ENCODE assay signal across 23 cellular contexts in genomic region chr21:42650033-42650370, GRCh38. TPM values are rescaled to one million over a fixed set of nuclear protein-coding genes. Genes with fewer than 3 reads are reported as not detected.
DNase-seq lines count a peak whose midpoint lies in the region; ATAC-seq and TF ChIP-seq lines count a peak whose summit lies in the region.
"Had no signal": no experiment of that assay in that cellular context is flagged by ENCODE, and none has a peak within 500 bp of the region (broad histone marks: within the 10 kb centered on the region; RNA-seq: fewer than 3 reads in every experiment).

No MANE protein-coding gene starts in this region.

- peaks cover 30% of the 10 kb centered on the region for H3K9me3 Mint-ChIP-seq in glutamatergic neuron (ENCODE audit: unreplicated experiment)
- H3K9me3 Mint-ChIP-seq: CD4-positive, CD25-positive, alpha-beta regulatory T cell; GM23338 had no signal

- H3K4me2 ChIP-seq in osteoblast (ENCODE audit: insufficient read depth, low read length), result no peak overlapping the region
- H3K4me2 ChIP-seq: BLaER1, GM23338 had no signal

- H2AFZ ChIP-seq in osteoblast (ENCODE audit: low read length), result no peak overlapping the region
- H2AFZ ChIP-seq: GM23338 had no signal

- H4K20me1 ChIP-seq in osteoblast (ENCODE audit: insufficient read depth, low read length), result no peaks in the 10 kb centered on the region

- DNase-seq in left ventricle myocardium inferior, result peak; percentile 12
- DNase-seq in cardiac septum (ENCODE audit: low spot score), result no peak
- DNase-seq in glutamatergic neuron, result peak; percentile 10
- DNase-seq in osteoblast (ENCODE audit: insufficient read length, low spot score, missing footprints), result peak; percentile 6
- DNase-seq in aorta, result peak; percentile 30 to 35
- no peak for DNase-seq in kidney tubule cell (ENCODE audit: low spot score)
- DNase-seq: CD4-positive, CD25-positive, alpha-beta regulatory T cell; DMS153; HCEC 1CT; KBM-7; MV-4-11; NCI-H1105; NCI-H146; NCI-H1930; NCI-H2107; NCI-H446; NCI-H524 treated with DMSO at 0.1 percent for 48 hours; NCI-H774 had no signal

- H3K4me1 ChIP-seq in left ventricle myocardium inferior (peaks cover 25% of the 10 kb centered on the region), osteoblast (ENCODE audit: insufficient read depth, low read length) (no peaks in the 10 kb centered on the region), aorta (ENCODE audit: control insufficient read depth in 1 of 2, insufficient read depth in 2 of 2, low read length in 2 of 2) (no peaks in the 10 kb centered on the region)

- no peak overlapping the region for H3K4me3 ChIP-seq in left ventricle myocardium inferior
- no peak overlapping the region for H3K4me3 ChIP-seq in osteoblast (ENCODE audit: insufficient read depth, low read length)
- H3K4me3 ChIP-seq in aorta (ENCODE audit: low read length in 2 of 2), result no peak overlapping the region
- H3K4me3 ChIP-seq: BLaER1, GM23338 had no signal

- no peak for ATAC-seq in aorta (ENCODE audit: low FRiP score)
- no peak for ATAC-seq in GM21381 (IDR thresholded peaks at IDR 0.05; ENCODE audit: unreplicated experiment)
- ATAC-seq: GM23338 had no signal

- H3K36me3 Mint-ChIP-seq in glutamatergic neuron (ENCODE audit: unreplicated experiment), result no peaks in the 10 kb centered on the region

- H3K4me3 Mint-ChIP-seq in glutamatergic neuron (ENCODE audit: unreplicated experiment), result no peak overlapping the region
- H3K4me3 Mint-ChIP-seq: CD4-positive, CD25-positive, alpha-beta regulatory T cell; GM23338 had no signal

- H3K27me3 Mint-ChIP-seq in glutamatergic neuron (ENCODE audit: unreplicated experiment), result peaks cover 30% of the 10 kb centered on the region

- H3K36me3 ChIP-seq in left ventricle myocardium inferior (no peaks in the 10 kb centered on the region), osteoblast (ENCODE audit: insufficient read depth, low read length) (no peaks in the 10 kb centered on the region), aorta (ENCODE audit: control insufficient read depth in 1 of 2, insufficient read depth in 2 of 2, low read length in 1 of 2) (no peaks in the 10 kb centered on the region)
- H3K36me3 ChIP-seq: BLaER1 had no signal

- H3K27ac ChIP-seq in left ventricle myocardium inferior (replicated peaks), result no peak overlapping the region
- H3K27ac ChIP-seq in osteoblast (ENCODE audit: low read depth, low read length), result no peak overlapping the region
- no peak overlapping the region for H3K27ac ChIP-seq in aorta (ENCODE audit: low read depth in 1 of 2, low read length in 2 of 2)
- H3K27ac ChIP-seq: BLaER1 had no signal

- intact Hi-C loops in left ventricle myocardium inferior (cut with micrococcal nuclease) (no loop called here), cardiac septum (cut with DNase I) (loop anchor here (5.0 to 10.0 kb wide), 2 partner anchors 75 to 167 kb away; no protein-coding TSS in a partner anchor), aorta (cut with DNase I) (no loop called here)

- no peaks in the 10 kb centered on the region for H3K79me2 ChIP-seq in osteoblast (ENCODE audit: insufficient read depth, low read length)

- H3K9me3 ChIP-seq in left ventricle myocardium inferior (replicated peaks) (no peaks in the 10 kb centered on the region), osteoblast (ENCODE audit: low read depth, low read length) (no peaks in the 10 kb centered on the region), aorta (ENCODE audit: control insufficient read depth, low read length) (no peaks in the 10 kb centered on the region)
- H3K9me3 ChIP-seq: BLaER1 had no signal

- 30% methylated on average over 11 of the region's 11 CpGs for WGBS in aorta, 2 donors

- no peak overlapping the region for H3K27ac Mint-ChIP-seq in glutamatergic neuron (ENCODE audit: unreplicated experiment)
- H3K27ac Mint-ChIP-seq: CD4-positive, CD25-positive, alpha-beta regulatory T cell; GM23338 had no signal

- peaks cover 13% of the 10 kb centered on the region for H3K4me1 Mint-ChIP-seq in glutamatergic neuron (ENCODE audit: low read depth, unreplicated experiment)

- TF ChIP-seq CTCF in left ventricle myocardium inferior (IDR thresholded peaks at IDR 0.05; ENCODE audit: borderline replicate concordance) (no peak), glutamatergic neuron (IDR thresholded peaks at IDR 0.05; ENCODE audit: partially characterized antibody, unreplicated experiment) (no peak), osteoblast (IDR thresholded peaks at IDR 0.05; ENCODE audit: extremely low read depth, low read depth, low read length) (no peak)

- H3K27me3 ChIP-seq in left ventricle myocardium inferior (ENCODE audit: low read depth), result peaks cover 29% of the 10 kb centered on the region
- H3K27me3 ChIP-seq in osteoblast (ENCODE audit: insufficient read depth, low read length), result peaks cover 28% of the 10 kb centered on the region
- no peaks in the 10 kb centered on the region for H3K27me3 ChIP-seq in aorta (ENCODE audit: control insufficient read depth in 1 of 2, insufficient read depth in 2 of 2, low read length in 1 of 2)

RNA-seq across cellular contexts. Expression of gene PDE9A, which starts 3.4 kb away (rescaled TPM):
- total RNA-seq in left ventricle myocardium inferior (3.2 TPM), cardiac septum (1.1 TPM), glutamatergic neuron (ENCODE audit: unreplicated experiment) (58.7 TPM), osteoblast (0.36 TPM in 1 of 2 replicates, not detected in the other), aorta (10 to 100 TPM in 1 of 2 donors, 1 to 10 TPM in 1; 3.8 to 11.8 TPM)
- polyA plus RNA-seq in aorta, result 10 to 100 TPM in 1 of 2 donors, 1 to 10 TPM in 1; 2.6 to 16.2 TPM
- total RNA-seq: LHCN-M2, MCF 10A had no signal

Comparison
In these comparisons a context has a peak if more than half of its experiments do, and no peak if none do; other contexts are left out.
1. DNase-seq: peak in left ventricle myocardium inferior (single experiment), glutamatergic neuron (single experiment), osteoblast (single experiment) and aorta (2 of 2); none in cardiac septum (single experiment) and kidney tubule cell (single experiment).